ENCODE assay signal across 1 cellular context in the genomic region with DNA sequence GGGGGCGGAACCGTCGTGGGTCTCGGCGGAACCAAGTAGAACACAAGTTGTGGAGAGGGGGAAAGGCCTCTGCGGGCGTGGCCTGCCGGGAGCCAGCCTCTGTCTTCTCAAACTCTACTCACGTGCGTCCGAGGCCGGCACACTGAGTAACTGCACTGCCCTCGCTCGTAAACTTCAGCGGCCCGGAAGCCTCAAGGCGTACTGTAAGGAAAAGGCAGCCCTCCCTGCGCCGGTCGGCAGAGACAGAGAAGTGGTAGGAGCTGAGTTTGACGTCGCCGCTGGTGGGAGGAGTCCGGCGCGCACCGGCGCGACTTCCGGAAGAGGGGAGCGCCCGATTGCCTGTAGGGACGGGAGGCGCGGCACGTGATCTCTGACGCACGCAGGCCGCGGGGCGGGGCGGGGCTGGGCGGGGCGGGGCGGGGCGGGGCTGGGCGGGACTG.
TF ChIP-seq lines count a peak whose summit lies in the region.

FBXO33 (minus strand) TSS at position 255 of the 440 bp plus-strand sequence. CDS start 271 bp downstream, outside the sequence.

TF ChIP-seq in HepG2, 621 proteins besides CTCF, POLR2A, EP300 and RAD21 (continued from another document and continues in another):
- TF ChIP-seq GTF2F1 (IDR thresholded peaks at IDR 0.05; ENCODE audit: low read length) (0 out of 2 replicates have a peak, but pooled peaks have one; percentile 52), ZNF83 (CRISPR knock-in tag; IDR thresholded peaks at IDR 0.05; ENCODE audit: borderline replicate concordance) (peak; percentile 91; the same call in 1 of the 2 replicates), ZNF737 (CRISPR knock-in tag; IDR thresholded peaks at IDR 0.05; ENCODE audit: borderline replicate concordance) (no peak), MZF1 (CRISPR knock-in tag; IDR thresholded peaks at IDR 0.05; ENCODE audit: borderline replicate concordance) (no peak; the same call in 1 of the 2 replicates), HNF1A (IDR thresholded peaks at IDR 0.05; ENCODE audit: low read depth) (no peak; the same call in 1 of the 2 replicates), HNF1A (CRISPR knock-in tag; IDR thresholded peaks at IDR 0.05; ENCODE audit: borderline replicate concordance) (0 out of 2 replicates have a peak, but pooled peaks have one; percentile 51), ZNF674 (CRISPR knock-in tag; IDR thresholded peaks at IDR 0.05; ENCODE audit: low read depth) (0 out of 2 replicates have a peak, but pooled peaks have one; percentile 92), ZNF564 (CRISPR knock-in tag; IDR thresholded peaks at IDR 0.05) (no peak; the same call in 1 of the 2 replicates), DDIT3 (CRISPR knock-in tag; IDR thresholded peaks at IDR 0.05) (no peak), GABPA (IDR thresholded peaks at IDR 0.05; ENCODE audit: low read depth, low read length) (no peak), GABPA (CRISPR knock-in tag; IDR thresholded peaks at IDR 0.05; ENCODE audit: low read depth) (no peak), U2AF2 (IDR thresholded peaks at IDR 0.05; ENCODE audit: low read depth, low read length) (no peak), MYNN (CRISPR knock-in tag; IDR thresholded peaks at IDR 0.05; ENCODE audit: low read depth) (peak; percentile 71), NBN (conservative IDR thresholded peaks at IDR 0.05) (no peak), ZC3H13 (CRISPR knock-in tag; IDR thresholded peaks at IDR 0.05) (no peak), ELF3 (CRISPR knock-in tag; IDR thresholded peaks at IDR 0.05) (peak; percentile 92), PRDM15 (CRISPR knock-in tag; IDR thresholded peaks at IDR 0.05) (no peak), ISX (CRISPR knock-in tag; conservative IDR thresholded peaks at IDR 0.05) (0 out of 2 replicates have a peak, but pooled peaks have one; percentile 22), THYN1 (CRISPR knock-in tag; IDR thresholded peaks at IDR 0.05; ENCODE audit: borderline replicate concordance, low read depth) (no peak), FOXM1 (CRISPR knock-in tag; IDR thresholded peaks at IDR 0.05) (no peak), ZNF646 (CRISPR knock-in tag; IDR thresholded peaks at IDR 0.05) (peak; percentile 67; the same call in 1 of the 2 replicates), SSRP1 (CRISPR knock-in tag; IDR thresholded peaks at IDR 0.05) (no peak), NKX3-1 (CRISPR knock-in tag; IDR thresholded peaks at IDR 0.05) (no peak), ZNF326 (CRISPR knock-in tag; IDR thresholded peaks at IDR 0.05; ENCODE audit: borderline replicate concordance) (no peak), CBX2 (IDR thresholded peaks at IDR 0.05; ENCODE audit: low read depth, low read length) (no peak), CBX2 (CRISPR knock-in tag; IDR thresholded peaks at IDR 0.05; ENCODE audit: low read depth) (no peak), ZNF17 (CRISPR knock-in tag; IDR thresholded peaks at IDR 0.05) (no peak), ZGPAT (CRISPR knock-in tag; IDR thresholded peaks at IDR 0.05) (no peak; the same call in 1 of the 2 replicates), HNRNPK (IDR thresholded peaks at IDR 0.05; ENCODE audit: low read depth, low read length, poor library complexity, severe bottlenecking) (no peak), CREM (IDR thresholded peaks at IDR 0.05) (peak; percentile 94), CREM (CRISPR knock-in tag; IDR thresholded peaks at IDR 0.05) (no peak; the same call in 1 of the 2 replicates), KLF15 (CRISPR knock-in tag; IDR thresholded peaks at IDR 0.05; ENCODE audit: borderline replicate concordance) (no peak; the same call in 1 of the 2 replicates), CENPT (CRISPR knock-in tag; IDR thresholded peaks at IDR 0.05; ENCODE audit: low read depth) (peak; percentile 71)
- TF ChIP-seq, protein P1, sequence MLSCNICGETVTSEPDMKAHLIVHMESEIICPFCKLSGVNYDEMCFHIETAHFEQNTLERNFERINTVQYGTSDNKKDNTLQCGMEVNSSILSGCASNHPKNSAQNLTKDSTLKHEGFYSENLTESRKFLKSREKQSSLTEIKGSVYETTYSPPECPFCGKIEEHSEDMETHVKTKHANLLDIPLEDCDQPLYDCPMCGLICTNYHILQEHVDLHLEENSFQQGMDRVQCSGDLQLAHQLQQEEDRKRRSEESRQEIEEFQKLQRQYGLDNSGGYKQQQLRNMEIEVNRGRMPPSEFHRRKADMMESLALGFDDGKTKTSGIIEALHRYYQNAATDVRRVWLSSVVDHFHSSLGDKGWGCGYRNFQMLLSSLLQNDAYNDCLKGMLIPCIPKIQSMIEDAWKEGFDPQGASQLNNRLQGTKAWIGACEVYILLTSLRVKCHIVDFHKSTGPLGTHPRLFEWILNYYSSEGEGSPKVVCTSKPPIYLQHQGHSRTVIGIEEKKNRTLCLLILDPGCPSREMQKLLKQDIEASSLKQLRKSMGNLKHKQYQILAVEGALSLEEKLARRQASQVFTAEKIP (CRISPR knock-in tag; IDR thresholded peaks at IDR 0.05; ENCODE audit: borderline replicate concordance) = no peak
- TF ChIP-seq, protein P2, sequence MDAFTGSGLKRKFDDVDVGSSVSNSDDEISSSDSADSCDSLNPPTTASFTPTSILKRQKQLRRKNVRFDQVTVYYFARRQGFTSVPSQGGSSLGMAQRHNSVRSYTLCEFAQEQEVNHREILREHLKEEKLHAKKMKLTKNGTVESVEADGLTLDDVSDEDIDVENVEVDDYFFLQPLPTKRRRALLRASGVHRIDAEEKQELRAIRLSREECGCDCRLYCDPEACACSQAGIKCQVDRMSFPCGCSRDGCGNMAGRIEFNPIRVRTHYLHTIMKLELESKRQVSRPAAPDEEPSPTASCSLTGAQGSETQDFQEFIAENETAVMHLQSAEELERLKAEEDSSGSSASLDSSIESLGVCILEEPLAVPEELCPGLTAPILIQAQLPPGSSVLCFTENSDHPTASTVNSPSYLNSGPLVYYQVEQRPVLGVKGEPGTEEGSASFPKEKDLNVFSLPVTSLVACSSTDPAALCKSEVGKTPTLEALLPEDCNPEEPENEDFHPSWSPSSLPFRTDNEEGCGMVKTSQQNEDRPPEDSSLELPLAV (CRISPR knock-in tag; conservative IDR thresholded peaks at IDR 0.05; ENCODE audit: low read depth) = no peak
- TF ChIP-seq, protein P3, sequence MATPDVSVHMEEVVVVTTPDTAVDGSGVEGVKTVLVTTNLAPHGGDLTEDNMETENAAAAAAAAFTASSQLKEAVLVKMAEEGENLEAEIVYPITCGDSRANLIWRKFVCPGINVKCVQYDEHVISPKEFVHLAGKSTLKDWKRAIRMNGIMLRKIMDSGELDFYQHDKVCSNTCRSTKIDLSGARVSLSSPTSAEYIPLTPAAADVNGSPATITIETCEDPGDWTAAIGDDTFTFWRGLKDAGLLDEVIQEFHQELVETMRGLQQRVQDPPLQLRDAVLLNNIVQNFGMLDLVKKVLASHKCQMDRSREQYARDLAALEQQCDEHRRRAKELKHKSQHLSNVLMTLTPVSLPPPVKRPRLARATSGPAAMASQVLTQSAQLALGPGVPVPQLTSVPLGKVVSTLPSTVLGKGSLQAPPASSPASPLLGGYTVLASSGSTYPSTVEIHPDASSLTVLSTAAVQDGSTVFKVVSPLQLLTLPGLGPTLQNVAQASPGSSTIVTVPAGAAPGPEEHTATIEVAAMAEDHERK (CRISPR knock-in tag; IDR thresholded peaks at IDR 0.05; ENCODE audit: low read depth) = peak; percentile 73
